In genomic region chr3:157363393-157363792, GRCh38 we compare ENCODE assay signal across 3 cellular contexts.
TF ChIP-seq lines count a peak whose summit lies in the region.

No MANE protein-coding gene starts in this region.

TF ChIP-seq in SK-N-SH, 30 proteins besides CTCF, POLR2A, EP300 and RAD21 (continues in another document):
- peak; percentile 93 for TF ChIP-seq PBX3 (IDR thresholded peaks at IDR 0.05)
- 0 out of 2 replicates have a peak, but pooled peaks have one; percentile 29 for TF ChIP-seq FOSL2 (IDR thresholded peaks at IDR 0.05; ENCODE audit: borderline replicate concordance, low read depth)
- TF ChIP-seq JUND (IDR thresholded peaks at IDR 0.05), result peak; percentile 68
- no peak for TF ChIP-seq EZH2phosphoT487 (IDR thresholded peaks at IDR 0.05; ENCODE audit: borderline replicate concordance, low read depth)
- no peak for TF ChIP-seq REST (IDR thresholded peaks at IDR 0.05; ENCODE audit: low read depth, low read length)
- TF ChIP-seq FOXM1 (IDR thresholded peaks at IDR 0.05; ENCODE audit: low read depth), result peak; percentile 85
- peak; percentile 79 for TF ChIP-seq POLR2AphosphoS5 (IDR thresholded peaks at IDR 0.05; ENCODE audit: low read depth, low read length)
- TF ChIP-seq TCF12 (IDR thresholded peaks at IDR 0.05), result peak; percentile 99
- peak; percentile 76; the same call in 1 of the 2 replicates for TF ChIP-seq RXRA (IDR thresholded peaks at IDR 0.05; ENCODE audit: borderline replicate concordance, low read depth)
- TF ChIP-seq ZBTB33 (IDR thresholded peaks at IDR 0.05; ENCODE audit: borderline replicate concordance, low read depth), result no peak
- peak; percentile 84; the same call in 1 of the 2 replicates for TF ChIP-seq SIN3A (IDR thresholded peaks at IDR 0.05; ENCODE audit: borderline replicate concordance, low read depth, low read length)
- peak; percentile 93 for TF ChIP-seq TEAD4 (IDR thresholded peaks at IDR 0.05; ENCODE audit: borderline replicate concordance, insufficient read depth)
- peak; percentile 53; the same call in 1 of the 2 replicates for TF ChIP-seq MEF2A (IDR thresholded peaks at IDR 0.05; ENCODE audit: borderline replicate concordance, low read depth)

TF ChIP-seq in endothelial cell of umbilical vein, 7 proteins besides CTCF, POLR2A, EP300 and RAD21 (continued from another document):
- TF ChIP-seq EZH2 (IDR thresholded peaks at IDR 0.05; ENCODE audit: borderline replicate concordance, low read depth, low read length, severe bottlenecking) (no peak), JUN (IDR thresholded peaks at IDR 0.05; ENCODE audit: borderline replicate concordance, insufficient read depth, insufficient read length, low read depth) (no peak)

TF ChIP-seq in WTC11, 78 proteins besides CTCF, POLR2A, EP300 and RAD21 (continued from another document):
- TF ChIP-seq E2F1 (CRISPR knock-in tag; IDR thresholded peaks at IDR 0.05), result no peak
- TF ChIP-seq SOX15 (CRISPR knock-in tag; IDR thresholded peaks at IDR 0.05), result no peak
- no peak for TF ChIP-seq CBFB (CRISPR knock-in tag; IDR thresholded peaks at IDR 0.05; ENCODE audit: low read depth)
- no peak for TF ChIP-seq IRF1 (CRISPR knock-in tag; IDR thresholded peaks at IDR 0.05)
- no peak for TF ChIP-seq MYBL2 (CRISPR knock-in tag; IDR thresholded peaks at IDR 0.05)
- no peak for TF ChIP-seq MAX (CRISPR knock-in tag; IDR thresholded peaks at IDR 0.05)
- TF ChIP-seq PREB (CRISPR knock-in tag; IDR thresholded peaks at IDR 0.05; ENCODE audit: borderline replicate concordance), result no peak
- TF ChIP-seq TP53 (CRISPR knock-in tag; IDR thresholded peaks at IDR 0.05), result no peak
- TF ChIP-seq ZNF423 (CRISPR knock-in tag; IDR thresholded peaks at IDR 0.05), result no peak
- no peak for TF ChIP-seq ZNF416 (CRISPR knock-in tag; IDR thresholded peaks at IDR 0.05)
- TF ChIP-seq ZBTB21 (CRISPR knock-in tag; IDR thresholded peaks at IDR 0.05; ENCODE audit: borderline replicate concordance), result no peak
- TF ChIP-seq ZNF396 (CRISPR knock-in tag; IDR thresholded peaks at IDR 0.05; ENCODE audit: borderline replicate concordance), result no peak
- no peak for TF ChIP-seq GABPB1 (CRISPR knock-in tag; IDR thresholded peaks at IDR 0.05)
- no peak for TF ChIP-seq ZNF512 (CRISPR knock-in tag; IDR thresholded peaks at IDR 0.05; ENCODE audit: borderline replicate concordance)
- no peak for TF ChIP-seq ZMAT4 (CRISPR knock-in tag; IDR thresholded peaks at IDR 0.05)
